In the genomic region with DNA sequence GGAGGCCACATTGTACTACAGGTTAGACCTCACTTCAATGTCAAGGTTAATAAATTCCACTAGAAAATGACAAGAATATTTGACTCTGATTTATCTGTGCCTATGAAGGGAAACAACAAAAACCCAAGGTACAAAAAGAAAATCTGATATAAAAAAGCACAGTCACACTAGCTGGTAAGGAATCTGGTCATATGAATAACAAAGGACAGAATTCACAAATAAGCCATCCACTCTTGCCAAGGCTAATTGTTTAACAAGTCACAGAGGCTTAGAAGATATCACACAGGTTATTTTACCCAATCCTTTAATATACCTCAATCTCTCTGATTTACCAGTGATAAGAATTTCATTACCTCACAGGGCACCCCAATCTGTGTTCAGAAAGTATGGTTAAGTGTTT, we compare ENCODE assay signal across 1 cellular context.
TF ChIP-seq lines count a peak whose summit lies in the region.

No MANE protein-coding gene starts in this region.

TF ChIP-seq in GM23338, 12 proteins besides CTCF, POLR2A, EP300 and RAD21:
- no peak for TF ChIP-seq ZNF114 (CRISPR knock-in tag; IDR thresholded peaks at IDR 0.05)
- TF ChIP-seq POLR2AphosphoS5 (IDR thresholded peaks at IDR 0.05; ENCODE audit: low read depth) = no peak
- no peak for TF ChIP-seq ZNF331 (CRISPR knock-in tag; IDR thresholded peaks at IDR 0.05; ENCODE audit: low read depth)
- TF ChIP-seq JUNB (IDR thresholded peaks at IDR 0.05; ENCODE audit: unreplicated experiment) = no peak
- TF ChIP-seq EZH2 (IDR thresholded peaks at IDR 0.05; ENCODE audit: low read depth, unreplicated experiment) = no peak
- no peak for TF ChIP-seq ZNF462 (CRISPR knock-in tag; IDR thresholded peaks at IDR 0.05)
- TF ChIP-seq, protein P1, sequence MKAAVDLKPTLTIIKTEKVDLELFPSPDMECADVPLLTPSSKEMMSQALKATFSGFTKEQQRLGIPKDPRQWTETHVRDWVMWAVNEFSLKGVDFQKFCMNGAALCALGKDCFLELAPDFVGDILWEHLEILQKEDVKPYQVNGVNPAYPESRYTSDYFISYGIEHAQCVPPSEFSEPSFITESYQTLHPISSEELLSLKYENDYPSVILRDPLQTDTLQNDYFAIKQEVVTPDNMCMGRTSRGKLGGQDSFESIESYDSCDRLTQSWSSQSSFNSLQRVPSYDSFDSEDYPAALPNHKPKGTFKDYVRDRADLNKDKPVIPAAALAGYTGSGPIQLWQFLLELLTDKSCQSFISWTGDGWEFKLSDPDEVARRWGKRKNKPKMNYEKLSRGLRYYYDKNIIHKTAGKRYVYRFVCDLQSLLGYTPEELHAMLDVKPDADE (IDR thresholded peaks at IDR 0.05) = no peak
- no peak for TF ChIP-seq STAT1 (IDR thresholded peaks at IDR 0.05; ENCODE audit: unreplicated experiment)
- TF ChIP-seq, protein P2, sequence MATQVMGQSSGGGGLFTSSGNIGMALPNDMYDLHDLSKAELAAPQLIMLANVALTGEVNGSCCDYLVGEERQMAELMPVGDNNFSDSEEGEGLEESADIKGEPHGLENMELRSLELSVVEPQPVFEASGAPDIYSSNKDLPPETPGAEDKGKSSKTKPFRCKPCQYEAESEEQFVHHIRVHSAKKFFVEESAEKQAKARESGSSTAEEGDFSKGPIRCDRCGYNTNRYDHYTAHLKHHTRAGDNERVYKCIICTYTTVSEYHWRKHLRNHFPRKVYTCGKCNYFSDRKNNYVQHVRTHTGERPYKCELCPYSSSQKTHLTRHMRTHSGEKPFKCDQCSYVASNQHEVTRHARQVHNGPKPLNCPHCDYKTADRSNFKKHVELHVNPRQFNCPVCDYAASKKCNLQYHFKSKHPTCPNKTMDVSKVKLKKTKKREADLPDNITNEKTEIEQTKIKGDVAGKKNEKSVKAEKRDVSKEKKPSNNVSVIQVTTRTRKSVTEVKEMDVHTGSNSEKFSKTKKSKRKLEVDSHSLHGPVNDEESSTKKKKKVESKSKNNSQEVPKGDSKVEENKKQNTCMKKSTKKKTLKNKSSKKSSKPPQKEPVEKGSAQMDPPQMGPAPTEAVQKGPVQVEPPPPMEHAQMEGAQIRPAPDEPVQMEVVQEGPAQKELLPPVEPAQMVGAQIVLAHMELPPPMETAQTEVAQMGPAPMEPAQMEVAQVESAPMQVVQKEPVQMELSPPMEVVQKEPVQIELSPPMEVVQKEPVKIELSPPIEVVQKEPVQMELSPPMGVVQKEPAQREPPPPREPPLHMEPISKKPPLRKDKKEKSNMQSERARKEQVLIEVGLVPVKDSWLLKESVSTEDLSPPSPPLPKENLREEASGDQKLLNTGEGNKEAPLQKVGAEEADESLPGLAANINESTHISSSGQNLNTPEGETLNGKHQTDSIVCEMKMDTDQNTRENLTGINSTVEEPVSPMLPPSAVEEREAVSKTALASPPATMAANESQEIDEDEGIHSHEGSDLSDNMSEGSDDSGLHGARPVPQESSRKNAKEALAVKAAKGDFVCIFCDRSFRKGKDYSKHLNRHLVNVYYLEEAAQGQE (IDR thresholded peaks at IDR 0.05; ENCODE audit: unreplicated experiment) = no peak
- TF ChIP-seq NANOG (IDR thresholded peaks at IDR 0.05; ENCODE audit: borderline replicate concordance) = no peak
- TF ChIP-seq CREB1 (CRISPR knock-in tag; IDR thresholded peaks at IDR 0.05; ENCODE audit: low read depth) = no peak
- TF ChIP-seq EZH2phosphoT487 (IDR thresholded peaks at IDR 0.05; ENCODE audit: unreplicated experiment) = no peak
